Comparison of ENCODE assay signal across 24 cellular contexts in genomic region chr11:63923319-63923718, GRCh38. TPM values are rescaled to one million over a fixed set of nuclear protein-coding genes. Genes with fewer than 3 reads are reported as not detected.
DNase-seq lines count a peak whose midpoint lies in the region; ATAC-seq, FAIRE-seq and TF ChIP-seq lines count a peak whose summit lies in the region.
"Had no signal": no experiment of that assay in that cellular context is flagged by ENCODE, and none has a peak within 500 bp of the region (broad histone marks: within the 10 kb centered on the region; RNA-seq: fewer than 3 reads in every experiment).

No MANE protein-coding gene starts in this region.

- no peaks in the 10 kb centered on the region for H3K79me2 ChIP-seq in K562 (ENCODE audit: control insufficient read depth, insufficient read depth, low read length)

- no peaks in the 10 kb centered on the region for H4K20me1 ChIP-seq in K562 (replicated peaks; ENCODE audit: control insufficient read depth, insufficient read depth, low read length)
- H4K20me1 ChIP-seq: BLaER1 had no signal

- no peak overlapping the region; a peak in 1 of 4 replicates for H3K9ac ChIP-seq in K562 (ENCODE audit: insufficient read depth in 1 of 2, low read depth in 2 of 2, low read length in 2 of 2)
- H3K9ac ChIP-seq: BLaER1 had no signal

- FAIRE-seq in K562 (lab: Jason Lieb, UNC): no peak
- FAIRE-seq: A549, GM12892, GM18507, HepG2 had no signal

- peaks cover 0 to 9% of the 10 kb centered on the region in 2 donors for H3K4me1 Mint-ChIP-seq in natural killer cell treated with Interleukin-12 subunit alpha and Interleukin-12 subunit beta and Interleukin-15 and Interleukin-18, amount 100 ng/mL, for 72 hours (ENCODE audit: low read depth in 2 of 2)
- H3K4me1 Mint-ChIP-seq in natural killer cell (peaks cover 0 to 12% of the 10 kb centered on the region in 2 donors), neural crest cell (peaks cover 19% of the 10 kb centered on the region), type B pancreatic cell (ENCODE audit: unreplicated experiment) (peaks cover 11% of the 10 kb centered on the region)

- H3K4me3 Mint-ChIP-seq in natural killer cell treated with Interleukin-12 subunit alpha and Interleukin-12 subunit beta and Interleukin-15 and Interleukin-18, amount 100 ng/mL, for 72 hours: no peak overlapping the region
- no peak overlapping the region for H3K4me3 Mint-ChIP-seq in natural killer cell
- H3K4me3 Mint-ChIP-seq in neural crest cell: peak overlapping the region; percentile 44
- no peak overlapping the region for H3K4me3 Mint-ChIP-seq in type B pancreatic cell
- H3K4me3 Mint-ChIP-seq: CD4-positive, alpha-beta memory T cell; GM23338; HFFc6 had no signal

- no peak for DNase-seq in natural killer cell treated with Interleukin-12 subunit alpha and Interleukin-12 subunit beta and Interleukin-15 and Interleukin-18, amount 100 ng/mL, for 72 hours (ENCODE audit: low spot score)
- DNase-seq in natural killer cell (no peak), K562 (ENCODE audit: extremely low read depth in 1 of 4, low spot score in 3 of 4) (peak in 3 of 4 experiments; percentile 24 to 51 (median 45)), neural crest cell (ENCODE audit: low read depth, low spot score) (no peak), type B pancreatic cell (ENCODE audit: extremely low spot score, unreplicated experiment) (no peak), iPS-NIHi11 (ENCODE audit: low spot score) (no peak), Peyer's patch (no peak), SW480 (ENCODE audit: low spot score) (no peak)
- DNase-seq: AML-193; CD4-positive, alpha-beta memory T cell; DMS153; DMS79; GDM1; H7; HFFc6 had no signal

- H3K27me3 ChIP-seq in K562 (ENCODE audit: control insufficient read depth in 2 of 2, insufficient read depth in 2 of 2, low read length in 2 of 2) (no peaks in the 10 kb centered on the region), Peyer's patch (no peaks in the 10 kb centered on the region)
- H3K27me3 ChIP-seq: BLaER1 had no signal

- peaks cover 0 to 9% of the 10 kb centered on the region in 2 donors for H3K27me3 Mint-ChIP-seq in natural killer cell treated with Interleukin-12 subunit alpha and Interleukin-12 subunit beta and Interleukin-15 and Interleukin-18, amount 100 ng/mL, for 72 hours
- peaks cover 0 to 2% of the 10 kb centered on the region in 2 donors for H3K27me3 Mint-ChIP-seq in natural killer cell (ENCODE audit: low read depth in 2 of 2)
- peaks cover 4% of the 10 kb centered on the region for H3K27me3 Mint-ChIP-seq in neural crest cell (ENCODE audit: low read depth)
- no peaks in the 10 kb centered on the region for H3K27me3 Mint-ChIP-seq in type B pancreatic cell

- peaks cover 30 to 36% of the 10 kb centered on the region in 2 experiments for H3K4me1 ChIP-seq in K562 (replicated peaks in 1 of 2; ENCODE audit: control insufficient read depth in 2 of 2, insufficient read depth in 2 of 2, low read length in 2 of 2)
- H3K4me1 ChIP-seq in Peyer's patch: peaks cover 5 to 35% (median 11%) of the 10 kb centered on the region in 4 donors

- TF ChIP-seq CTCF in natural killer cell (IDR thresholded peaks at IDR 0.05) (no peak), K562 (IDR thresholded peaks at IDR 0.05 in 2 of 3, conservative IDR thresholded peaks at IDR 0.05 in 1 of 3; ENCODE audit: insufficient read depth in 2 of 3, low read depth in 1 of 3, low read length in 3 of 3) (no peak), neural crest cell (conservative IDR thresholded peaks at IDR 0.05) (no peak), type B pancreatic cell (conservative IDR thresholded peaks at IDR 0.05) (no peak), Peyer's patch (IDR thresholded peaks at IDR 0.05) (no peak)

- TF ChIP-seq EP300 in K562 (IDR thresholded peaks at IDR 0.05; ENCODE audit: low read length): no peak

- H3K27ac Mint-ChIP-seq in natural killer cell treated with Interleukin-12 subunit alpha and Interleukin-12 subunit beta and Interleukin-15 and Interleukin-18, amount 100 ng/mL, for 72 hours: peak overlapping the region; percentile 44 to 61
- H3K27ac Mint-ChIP-seq in natural killer cell (no peak overlapping the region), neural crest cell (ENCODE audit: unreplicated experiment) (no peak overlapping the region), type B pancreatic cell (peak overlapping the region; percentile 58)
- H3K27ac Mint-ChIP-seq: GM23338, HFFc6 had no signal

- H3K27ac ChIP-seq in K562 (ENCODE audit: extremely low read depth, low read depth, low read length): no peak overlapping the region
- H3K27ac ChIP-seq in Peyer's patch: no peak overlapping the region
- H3K27ac ChIP-seq: 22Rv1, A549, BLaER1 had no signal

- no TSS peak for BruUV-seq in K562 (replicated peaks; lab: Mats Ljungman, UMichigan)

- TF ChIP-seq POLR2A in K562 (conservative IDR thresholded peaks at IDR 0.05) (no peak), Peyer's patch (IDR thresholded peaks at IDR 0.05) (no peak)

- H3K9me3 ChIP-seq in K562 (replicated peaks; ENCODE audit: control insufficient read depth, insufficient read depth, low read depth, low read length): no peaks in the 10 kb centered on the region
- no peaks in the 10 kb centered on the region for H3K9me3 ChIP-seq in Peyer's patch
- H3K9me3 ChIP-seq: A549, BLaER1 had no signal

- TF ChIP-seq RAD21 in K562 (CRISPR knock-in tag; conservative IDR thresholded peaks at IDR 0.05 in 1 of 2, IDR thresholded peaks at IDR 0.05 in 1 of 2): no peak

- WGBS in K562 (ENCODE audit: insufficient coverage, low coverage, missing lambda C conversion rate): 3% methylated on average over 4 of the region's 4 CpGs

- H3K9me1 ChIP-seq in K562 (ENCODE audit: control insufficient read depth, insufficient read depth, low read length): no peaks in the 10 kb centered on the region

- no peak overlapping the region for H3K4me2 ChIP-seq in K562 (ENCODE audit: insufficient read depth, low read length)
- H3K4me2 ChIP-seq: A549, BLaER1, GM23338 had no signal

- H3K9me3 Mint-ChIP-seq in natural killer cell treated with Interleukin-12 subunit alpha and Interleukin-12 subunit beta and Interleukin-15 and Interleukin-18, amount 100 ng/mL, for 72 hours: no peaks in the 10 kb centered on the region
- H3K9me3 Mint-ChIP-seq in natural killer cell: no peaks in the 10 kb centered on the region
- H3K9me3 Mint-ChIP-seq in neural crest cell: no peaks in the 10 kb centered on the region
- H3K9me3 Mint-ChIP-seq in type B pancreatic cell: no peaks in the 10 kb centered on the region
- H3K9me3 Mint-ChIP-seq: CD4-positive, alpha-beta memory T cell; HFFc6 had no signal

- H3K4me3 ChIP-seq in K562: no peak overlapping the region
- no peak overlapping the region for H3K4me3 ChIP-seq in Peyer's patch
- H3K4me3 ChIP-seq: A549, BLaER1, GM23338 had no signal

- H3K36me3 Mint-ChIP-seq in natural killer cell treated with Interleukin-12 subunit alpha and Interleukin-12 subunit beta and Interleukin-15 and Interleukin-18, amount 100 ng/mL, for 72 hours: no peaks in the 10 kb centered on the region
- H3K36me3 Mint-ChIP-seq in natural killer cell: no peaks in the 10 kb centered on the region
- no peaks in the 10 kb centered on the region for H3K36me3 Mint-ChIP-seq in neural crest cell (ENCODE audit: low read depth)
- no peaks in the 10 kb centered on the region for H3K36me3 Mint-ChIP-seq in type B pancreatic cell
- H3K36me3 Mint-ChIP-seq: CD14-positive monocyte; CD4-positive, alpha-beta memory T cell had no signal

- CTCF ChIA-PET in K562 (lab: Yijun Ruan, JAX; ENCODE audit: low intra/inter-chr PET ratio): no interaction called here

- in situ Hi-C loops in K562 (cut with MboI): no loop called here

- POLR2A ChIA-PET in K562 (lab: Yijun Ruan, JAX): interaction anchor here (0.5 kb wide), 1 partner anchor 570 kb away, joined by 4 read pairs; no protein-coding TSS in a partner anchor

- H2AFZ ChIP-seq in K562 (ENCODE audit: low read depth, low read length): no peak overlapping the region
- H2AFZ ChIP-seq: GM23338 had no signal

- intact Hi-C loops in natural killer cell (cut with micrococcal nuclease): no loop called here
- intact Hi-C loops in K562 (cut with micrococcal nuclease): no loop called here

- ATAC-seq in natural killer cell treated with Interleukin-12 subunit alpha and Interleukin-12 subunit beta and Interleukin-15 and Interleukin-18, amount 100 ng/mL, for 72 hours: no peak
- ATAC-seq in natural killer cell (no peak), K562 (no peak)
- ATAC-seq: A549, GM23338, HCT116, HepG2 had no signal

- H3K36me3 ChIP-seq in K562 (ENCODE audit: control insufficient read depth, insufficient read depth, low read length): no peaks in the 10 kb centered on the region
- no peaks in the 10 kb centered on the region for H3K36me3 ChIP-seq in Peyer's patch
- H3K36me3 ChIP-seq: BLaER1 had no signal

RNA-seq across cellular contexts. Expression of gene RCOR2, which starts 6.4 kb away (rescaled TPM):
- not detected for total RNA-seq in natural killer cell treated with Interleukin-12 subunit alpha and Interleukin-12 subunit beta and Interleukin-15 and Interleukin-18, amount 100 ng/mL, for 72 hours
- total RNA-seq in natural killer cell (not detected), K562 (2014; rRNA removed) (3.6 and 3.7 TPM in 2 replicates), K562 (2014; rRNA removed; fragmentation: Illumina TruSeq; extraction: Trizol) (0.83 and 1.4 TPM in 2 replicates), K562 (2015; rRNA removed; fragmentation: Illumina TruSeq; extraction: Trizol) (2.2 and 2.4 TPM in 2 replicates), K562 (2021) (5.3 and 6.5 TPM in 2 replicates), neural crest cell (107 and 108 TPM in 2 replicates), type B pancreatic cell (ENCODE audit: low replicate concordance) (8.1 and 38.1 TPM in 2 replicates), Peyer's patch (under 1 TPM in 2 of 4 donors, not detected in 2; 0.57 to 0.67 TPM)
- 3.6 and 8.3 TPM in 2 replicates for total RNA-seq in K562 (2011; cell fraction: chromatin; rRNA removed; ENCODE audit: low replicate concordance)
- total RNA-seq in K562 (2011; cell fraction: nucleolus; rRNA removed): 7.8 and 8.3 TPM in 2 replicates
- 2.8 and 3.3 TPM in 2 replicates for total RNA-seq in K562 (2011; cell fraction: nucleoplasm; rRNA removed)
- polyA plus RNA-seq in K562 (2011; rRNA removed) (2.0 and 4.0 TPM in 2 replicates), K562 (2014; fragmentation: Illumina TruSeq; extraction: Trizol) (2.6 and 3.4 TPM in 2 replicates), K562 (2014; fragmentation: Nextera tagmentation; extraction: Ambion mirVana) (under 1 TPM in 1 of 2 experiments, not detected in 1; 0.04 TPM), K562 (2014; rRNA removed) (2.8 and 4.2 TPM in 2 replicates)
- polyA plus RNA-seq in K562 (2011; cell fraction: cytosol; rRNA removed): 1.9 and 2.8 TPM in 2 replicates
- 8.3 and 8.7 TPM in 2 replicates for polyA plus RNA-seq in K562 (2011; cell fraction: nucleus; rRNA removed)
- polyA plus RNA-seq in K562 (2012): 2.8 and 3.3 TPM in 2 replicates
- 1.6 and 2.9 TPM in 2 replicates for polyA minus RNA-seq in K562 (2011; rRNA and poly(A)+ RNA removed)
- 2.0 and 4.6 TPM in 2 replicates for polyA minus RNA-seq in K562 (2011; cell fraction: cytosol; rRNA and poly(A)+ RNA removed)
- polyA minus RNA-seq in K562 (2011; cell fraction: nucleus; rRNA and poly(A)+ RNA removed): 1.9 and 2.6 TPM in 2 replicates
- total RNA-seq: CD4-positive, alpha-beta memory T cell had no signal
- polyA plus RNA-seq: CD14-positive monocyte; CD4-positive, alpha-beta memory T cell had no signal

RNA-seq across cellular contexts. Expression of gene NAA40, which starts 15.5 kb away (rescaled TPM):
- 10 to 100 TPM; 29.4 to 43.8 TPM for total RNA-seq in natural killer cell treated with Interleukin-12 subunit alpha and Interleukin-12 subunit beta and Interleukin-15 and Interleukin-18, amount 100 ng/mL, for 72 hours
- total RNA-seq in natural killer cell (10 to 100 TPM; 44.8 to 72.1 (median 57.4) TPM), K562 (2014; rRNA removed) (14.7 and 20.1 TPM in 2 replicates), K562 (2014; rRNA removed; fragmentation: Illumina TruSeq; extraction: Trizol) (21.2 and 23.1 TPM in 2 replicates), K562 (2015; rRNA removed; fragmentation: Illumina TruSeq; extraction: Trizol) (26.6 and 27.4 TPM in 2 replicates), K562 (2021) (33.5 and 35.8 TPM in 2 replicates), neural crest cell (64.5 and 71.2 TPM in 2 replicates), type B pancreatic cell (ENCODE audit: low replicate concordance) (33.8 and 51.2 TPM in 2 replicates), Peyer's patch (10 to 100 TPM; 46.2 to 80.0 (median 57.1) TPM)
- 108 and 212 TPM in 2 replicates for total RNA-seq in K562 (2011; cell fraction: chromatin; rRNA removed; ENCODE audit: low replicate concordance)
- total RNA-seq in K562 (2011; cell fraction: nucleolus; rRNA removed): 99.7 and 104 TPM in 2 replicates
- 94.1 and 96.0 TPM in 2 replicates for total RNA-seq in K562 (2011; cell fraction: nucleoplasm; rRNA removed)
- polyA plus RNA-seq in K562 (2011; rRNA removed) (23.1 and 26.0 TPM in 2 replicates), K562 (2014; fragmentation: Illumina TruSeq; extraction: Trizol) (38.7 and 39.0 TPM in 2 replicates), K562 (2014; fragmentation: Nextera tagmentation; extraction: Ambion mirVana) (10 to 100 TPM in 1 of 2 experiments, 1 to 10 TPM in 1; 6.2 to 11.0 TPM), K562 (2014; rRNA removed) (35.1 and 35.5 TPM in 2 replicates)
- 19.7 and 21.3 TPM in 2 replicates for polyA plus RNA-seq in K562 (2011; cell fraction: cytosol; rRNA removed)
- polyA plus RNA-seq in K562 (2011; cell fraction: nucleus; rRNA removed): 54.7 and 72.6 TPM in 2 replicates
- polyA plus RNA-seq in K562 (2012): 21.4 and 22.6 TPM in 2 replicates
- 15.7 and 16.2 TPM in 2 replicates for polyA minus RNA-seq in K562 (2011; rRNA and poly(A)+ RNA removed)
- polyA minus RNA-seq in K562 (2011; cell fraction: cytosol; rRNA and poly(A)+ RNA removed): 7.6 and 10.0 TPM in 2 replicates
- 16.0 and 23.3 TPM in 2 replicates for polyA minus RNA-seq in K562 (2011; cell fraction: nucleus; rRNA and poly(A)+ RNA removed)

RNA-seq across cellular contexts. Expression of gene COX8A, which starts 51.1 kb away (rescaled TPM):
- total RNA-seq in natural killer cell treated with Interleukin-12 subunit alpha and Interleukin-12 subunit beta and Interleukin-15 and Interleukin-18, amount 100 ng/mL, for 72 hours: 100 to 1,000 TPM; 383 to 427 TPM
- total RNA-seq in natural killer cell (100 to 1,000 TPM; 143 to 166 (median 145) TPM), K562 (2014; rRNA removed) (924 and 1,130 TPM in 2 replicates), K562 (2014; rRNA removed; fragmentation: Illumina TruSeq; extraction: Trizol) (313 and 412 TPM in 2 replicates), K562 (2015; rRNA removed; fragmentation: Illumina TruSeq; extraction: Trizol) (716 and 837 TPM in 2 replicates), K562 (2021) (746 and 750 TPM in 2 replicates), neural crest cell (349 and 389 TPM in 2 replicates), type B pancreatic cell (ENCODE audit: low replicate concordance) (307 and 324 TPM in 2 replicates), Peyer's patch (1,000 to 10,000 TPM in 2 of 4 donors, 100 to 1,000 TPM in 2; 390 to 1,297 (median 877) TPM)
- total RNA-seq in K562 (2011; cell fraction: chromatin; rRNA removed; ENCODE audit: low replicate concordance): 9.7 and 38.4 TPM in 2 replicates
- total RNA-seq in K562 (2011; cell fraction: nucleolus; rRNA removed): 114 and 127 TPM in 2 replicates
- total RNA-seq in K562 (2011; cell fraction: nucleoplasm; rRNA removed): 87.0 and 112 TPM in 2 replicates
- polyA plus RNA-seq in K562 (2011; rRNA removed) (274 and 505 TPM in 2 replicates), K562 (2014; fragmentation: Illumina TruSeq; extraction: Trizol) (410 and 1,021 TPM in 2 replicates), K562 (2014; fragmentation: Nextera tagmentation; extraction: Ambion mirVana) (100 to 1,000 TPM; 425 to 526 TPM), K562 (2014; rRNA removed) (1,206 and 1,380 TPM in 2 replicates)
- polyA plus RNA-seq in K562 (2011; cell fraction: cytosol; rRNA removed): 1,269 and 2,786 TPM in 2 replicates
- polyA plus RNA-seq in K562 (2011; cell fraction: nucleus; rRNA removed): 589 and 595 TPM in 2 replicates
- polyA plus RNA-seq in K562 (2012): 943 and 1,390 TPM in 2 replicates
- 99.6 and 115 TPM in 2 replicates for polyA minus RNA-seq in K562 (2011; rRNA and poly(A)+ RNA removed)
- 329 and 553 TPM in 2 replicates for polyA minus RNA-seq in K562 (2011; cell fraction: cytosol; rRNA and poly(A)+ RNA removed)
- 49.5 and 93.7 TPM in 2 replicates for polyA minus RNA-seq in K562 (2011; cell fraction: nucleus; rRNA and poly(A)+ RNA removed)

Comparison
In these comparisons a context has a peak if more than half of its experiments do, and no peak if none do; other contexts are left out.
1. H3K27ac Mint-ChIP-seq: peak in natural killer cell treated with Interleukin-12 subunit alpha and Interleukin-12 subunit beta and Interleukin-15 and Interleukin-18, amount 100 ng/mL, for 72 hours (2 of 2) and type B pancreatic cell (single experiment); none in natural killer cell (0 of 2) and neural crest cell (single experiment).
2. DNase-seq: peak in K562 (3 of 4); none in natural killer cell treated with Interleukin-12 subunit alpha and Interleukin-12 subunit beta and Interleukin-15 and Interleukin-18, amount 100 ng/mL, for 72 hours (single experiment), natural killer cell (single experiment), neural crest cell (single experiment), type B pancreatic cell (single experiment), iPS-NIHi11 (single experiment), Peyer's patch (0 of 3) and SW480 (single experiment).